In genomic region chr12:42346603-42347002, GRCh38 we compare ENCODE assay signal across 16 cellular contexts. TPM values are rescaled to one million over a fixed set of nuclear protein-coding genes. Genes with fewer than 3 reads are reported as not detected.
DNase-seq lines count a peak whose midpoint lies in the region; ATAC-seq, FAIRE-seq and TF ChIP-seq lines count a peak whose summit lies in the region.
"Had no signal": no experiment of that assay in that cellular context is flagged by ENCODE, and none has a peak within 500 bp of the region (broad histone marks: within the 10 kb centered on the region; RNA-seq: fewer than 3 reads in every experiment).

No MANE protein-coding gene starts in this region.

- peaks cover 28% of the 10 kb centered on the region for H3K4me1 Mint-ChIP-seq in stimulated activated naive CD8-positive, alpha-beta T cell treated with anti-CD3 and anti-CD28 coated beads, Interleukin-15, amount 100 ng/mL, for 72 hours

- POLR2A ChIA-PET in GM12878 (lab: Charles Lee): no interaction called here

- no peak overlapping the region for H3K4me3 Mint-ChIP-seq in stimulated activated naive CD8-positive, alpha-beta T cell treated with anti-CD3 and anti-CD28 coated beads, Interleukin-15, amount 100 ng/mL, for 72 hours
- H3K4me3 Mint-ChIP-seq: B cell; CD8-positive, alpha-beta T cell; H9 had no signal

- H3K27me3 Mint-ChIP-seq in stimulated activated naive CD8-positive, alpha-beta T cell treated with anti-CD3 and anti-CD28 coated beads, Interleukin-15, amount 100 ng/mL, for 72 hours: no peaks in the 10 kb centered on the region
- H3K27me3 Mint-ChIP-seq: B cell had no signal

- no peak for FAIRE-seq in GM12878 (lab: Jason Lieb, UNC)
- FAIRE-seq: GM12891, H1 had no signal

- DNase-seq in stimulated activated naive CD8-positive, alpha-beta T cell treated with anti-CD3 and anti-CD28 coated beads, Interleukin-15, amount 100 ng/mL, for 72 hours: no peak
- DNase-seq in stimulated activated naive CD8-positive, alpha-beta T cell treated with anti-CD3 and anti-CD28 coated beads, Interleukin-15, Interleukin-2, amounts not matched to agents 100 U/mL and 50 U/mL, for 24 hours: no peak
- DNase-seq in GM12878 (ENCODE audit: low read depth, low spot score) (no peak), NCI-H510A treated with DMSO at 0.1 percent for 48 hours (lab: John Stamatoyannopoulos, UW) (no peak)
- DNase-seq: Calu3; CD8-positive, alpha-beta T cell; DND-41; EL; H9 had no signal

- no peaks in the 10 kb centered on the region for H3K4me1 ChIP-seq in GM12878 (ENCODE audit: control insufficient read depth, insufficient read depth, low read length)
- H3K4me1 ChIP-seq: BLaER1 treated with 17β-estradiol and CSF1 and Interleukin-3, amounts not matched to agents 10 nM and 100 nM had no signal

- TF ChIP-seq RAD21 in GM12878 (IDR thresholded peaks at IDR 0.05; ENCODE audit: insufficient read depth, low read depth, low read length): no peak

- intact Hi-C loops in GM12878 (cut with micrococcal nuclease; ENCODE audit: unreplicated experiment): no loop called here

- H3K27ac ChIP-seq in GM12878 (ENCODE audit: control insufficient read depth, insufficient read depth): no peak overlapping the region
- H3K27ac ChIP-seq: BLaER1 treated with 17β-estradiol and CSF1 and Interleukin-3, amounts not matched to agents 10 nM and 100 nM; HL-60 had no signal

- no peak overlapping the region for H3K4me3 ChIP-seq in GM12878
- H3K4me3 ChIP-seq: BLaER1 treated with 17β-estradiol and CSF1 and Interleukin-3, amounts not matched to agents 10 nM and 100 nM had no signal

- peak; percentile 42 for ATAC-seq in stimulated activated naive CD8-positive, alpha-beta T cell treated with anti-CD3 and anti-CD28 coated beads, Interleukin-15, amount 100 ng/mL, for 72 hours
- ATAC-seq in stimulated activated naive CD8-positive, alpha-beta T cell treated with anti-CD3 and anti-CD28 coated beads, Interleukin-15, Interleukin-2, amounts not matched to agents 100 U/mL and 50 U/mL, for 24 hours: no peak
- peak; percentile 46 for ATAC-seq in HG02588 (IDR thresholded peaks at IDR 0.05; ENCODE audit: unreplicated experiment)
- ATAC-seq in GM12878: peak; percentile 84
- ATAC-seq in GM18868 (IDR thresholded peaks at IDR 0.05; ENCODE audit: unreplicated experiment): no peak
- ATAC-seq: CD8-positive, alpha-beta T cell had no signal

- H3K79me2 ChIP-seq in GM12878 (ENCODE audit: control insufficient read depth, insufficient read depth, low read length): peaks cover 35% of the 10 kb centered on the region

- RAD21 ChIA-PET in GM12878 (lab: Charles Lee; ENCODE audit: unreplicated experiment): interaction anchor here (0.8 to 1.9 kb wide), 4 partner anchors 13 to 1072 kb away, joined by 3 to 7 read pairs (median 4); no protein-coding TSS in a partner anchor

- no peak overlapping the region for H3K27ac Mint-ChIP-seq in stimulated activated naive CD8-positive, alpha-beta T cell treated with anti-CD3 and anti-CD28 coated beads, Interleukin-15, amount 100 ng/mL, for 72 hours
- H3K27ac Mint-ChIP-seq: B cell; CD8-positive, alpha-beta T cell; H9 had no signal

- H4K20me1 ChIP-seq in GM12878 (ENCODE audit: control insufficient read depth, insufficient read depth): no peaks in the 10 kb centered on the region

- H3K9ac ChIP-seq in GM12878 (ENCODE audit: control insufficient read depth, insufficient read depth, low read length): no peak overlapping the region
- H3K9ac ChIP-seq: BLaER1 treated with 17β-estradiol and CSF1 and Interleukin-3, amounts not matched to agents 10 nM and 100 nM had no signal

- TSS peak; percentile 13 for BruUV-seq in GM12878 (replicated peaks; lab: Mats Ljungman, UMichigan)

- H3K9me3 ChIP-seq in GM12878 (replicated peaks; ENCODE audit: control insufficient read depth, insufficient read depth, low read length): no peaks in the 10 kb centered on the region; the same call in 2 of the 3 replicates

- no peak for TF ChIP-seq EP300 in GM12878 (IDR thresholded peaks at IDR 0.05; ENCODE audit: borderline replicate concordance in 1 of 2, control insufficient read depth in 1 of 2, low read depth in 2 of 2, low read length in 2 of 2)

- H3K36me3 ChIP-seq in GM12878 (ENCODE audit: control insufficient read depth in 2 of 2, insufficient read depth in 2 of 2, low read length in 1 of 2): peaks cover 1 to 4% of the 10 kb centered on the region in 2 experiments; a peak in 1 of 4 replicates

- in situ Hi-C loops in GM12878 (cut with MboI): no loop called here

- no peaks in the 10 kb centered on the region for H3K9me3 Mint-ChIP-seq in stimulated activated naive CD8-positive, alpha-beta T cell treated with anti-CD3 and anti-CD28 coated beads, Interleukin-15, amount 100 ng/mL, for 72 hours
- H3K9me3 Mint-ChIP-seq: CD8-positive, alpha-beta T cell had no signal

- H3K27me3 ChIP-seq in GM12878 (replicated peaks in 1 of 2; ENCODE audit: control insufficient read depth in 2 of 2, insufficient read depth in 2 of 2, low read length in 1 of 2): no peaks in the 10 kb centered on the region
- H3K27me3 ChIP-seq: BLaER1 treated with 17β-estradiol and CSF1 and Interleukin-3, amounts not matched to agents 10 nM and 100 nM had no signal

- CTCF ChIA-PET in GM12878 (lab: Yijun Ruan, JAX): interaction anchor here (1.2 to 3.0 kb wide), 4 partner anchors 13 to 25 kb away, joined by 3 to 17 read pairs (median 10); no protein-coding TSS in a partner anchor

- SMC1A ChIA-PET in GM12878 (lab: Charles Lee; ENCODE audit: uncharacterized antibody, unreplicated experiment): interaction anchor here (1.2 to 1.5 kb wide), 3 partner anchors 13 to 25 kb away, joined by 3 to 6 read pairs (median 5); no protein-coding TSS in a partner anchor

- TF ChIP-seq CTCF in GM12878 (IDR thresholded peaks at IDR 0.05 in 2 of 3, conservative IDR thresholded peaks at IDR 0.05 in 1 of 3; ENCODE audit: control insufficient read depth in 2 of 3, extremely low read depth in 1 of 3, insufficient read depth in 1 of 3, low read depth in 3 of 3, low read length in 3 of 3): no peak

- no peak for TF ChIP-seq POLR2A in GM12878 (IDR thresholded peaks at IDR 0.05; ENCODE audit: low read depth, low read length)

- H2AFZ ChIP-seq in GM12878 (ENCODE audit: control insufficient read depth, low read depth, low read length): no peak overlapping the region

- no peak overlapping the region for H3K4me2 ChIP-seq in GM12878 (ENCODE audit: control insufficient read depth, insufficient read depth)
- H3K4me2 ChIP-seq: BLaER1 treated with 17β-estradiol and CSF1 and Interleukin-3, amounts not matched to agents 10 nM and 100 nM had no signal

TF ChIP-seq in GM12878, 131 proteins besides CTCF, POLR2A, EP300 and RAD21:
- TF ChIP-seq RAD51 (IDR thresholded peaks at IDR 0.05) (no peak), RUNX3 (IDR thresholded peaks at IDR 0.05; ENCODE audit: low read length) (peak; percentile 42; the same call in 1 of the 2 replicates)
TF ChIP-seq in GM12878: peak in this region for 1.

RNA-seq across cellular contexts. Expression of gene PPHLN1, which starts 20.6 kb away (rescaled TPM):
- 276 and 279 TPM in 2 replicates for total RNA-seq in GM12878 (2013; cell fraction: nucleolus; rRNA removed)
- total RNA-seq in GM12878 (2014; rRNA removed) (73.7 and 85.3 TPM in 2 replicates), GM12878 (2014; rRNA removed; fragmentation: Illumina TruSeq; extraction: Trizol) (87.8 and 91.2 TPM in 2 replicates), GM12878 (2021) (68.2 and 73.6 TPM in 2 replicates)
- 51.4 TPM for polyA plus RNA-seq in GM12878 (2011; ENCODE audit: low read depth)
- polyA plus RNA-seq in GM12878 (2011; rRNA removed) (93.0 and 124 TPM in 2 replicates), GM12878 (2014; fragmentation: Illumina TruSeq; extraction: Trizol) (104 and 122 TPM in 2 replicates), GM12878 (2014; fragmentation: Nextera tagmentation; extraction: Ambion mirVana) (100 to 1,000 TPM; 117 TPM), GM12878 (2014; rRNA removed) (74.7 and 76.8 TPM in 2 replicates), GM12878 (2016; fragmentation: Nextera tagmentation; extraction: Ambion mirVana) (10 to 100 TPM; 91.0 to 97.6 TPM)
- polyA plus RNA-seq in GM12878 (2011; cell fraction: cytosol; rRNA removed): 32.0 and 34.9 TPM in 2 replicates
- 99.6 and 125 TPM in 2 replicates for polyA plus RNA-seq in GM12878 (2011; cell fraction: nucleus; rRNA removed)
- 55.7 and 56.8 TPM in 2 replicates for polyA plus RNA-seq in GM12878 (2012)
- 43.7 and 61.2 TPM in 2 replicates for polyA minus RNA-seq in GM12878 (2011; rRNA and poly(A)+ RNA removed)
- 18.3 and 22.6 TPM in 2 replicates for polyA minus RNA-seq in GM12878 (2011; cell fraction: cytosol; rRNA and poly(A)+ RNA removed)
- polyA minus RNA-seq in GM12878 (2011; cell fraction: nucleus; rRNA and poly(A)+ RNA removed): 47.0 and 101 TPM in 2 replicates

RNA-seq across cellular contexts. Expression of gene ZCRB1, which starts 20.7 kb away (rescaled TPM):
- total RNA-seq in GM12878 (2013; cell fraction: nucleolus; rRNA removed): 19.6 and 20.4 TPM in 2 replicates
- total RNA-seq in GM12878 (2014; rRNA removed) (44.0 and 46.4 TPM in 2 replicates), GM12878 (2014; rRNA removed; fragmentation: Illumina TruSeq; extraction: Trizol) (80.5 and 87.0 TPM in 2 replicates), GM12878 (2021) (58.4 and 65.4 TPM in 2 replicates)
- polyA plus RNA-seq in GM12878 (2011; ENCODE audit: low read depth): 21.6 TPM
- polyA plus RNA-seq in GM12878 (2011; rRNA removed) (49.9 and 76.4 TPM in 2 replicates), GM12878 (2014; fragmentation: Illumina TruSeq; extraction: Trizol) (127 and 163 TPM in 2 replicates), GM12878 (2014; fragmentation: Nextera tagmentation; extraction: Ambion mirVana) (100 to 1,000 TPM in 1 of 2 experiments, 10 to 100 TPM in 1; 90.1 to 102 TPM), GM12878 (2014; rRNA removed) (35.3 and 43.3 TPM in 2 replicates), GM12878 (2016; fragmentation: Nextera tagmentation; extraction: Ambion mirVana) (100 to 1,000 TPM; 171 to 178 TPM)
- 16.7 and 31.2 TPM in 2 replicates for polyA plus RNA-seq in GM12878 (2011; cell fraction: cytosol; rRNA removed)
- polyA plus RNA-seq in GM12878 (2011; cell fraction: nucleus; rRNA removed): 17.5 and 26.0 TPM in 2 replicates
- 58.5 and 80.5 TPM in 2 replicates for polyA plus RNA-seq in GM12878 (2012)
- 17.6 and 22.3 TPM in 2 replicates for polyA minus RNA-seq in GM12878 (2011; rRNA and poly(A)+ RNA removed)
- 12.7 and 18.6 TPM in 2 replicates for polyA minus RNA-seq in GM12878 (2011; cell fraction: cytosol; rRNA and poly(A)+ RNA removed)
- polyA minus RNA-seq in GM12878 (2011; cell fraction: nucleus; rRNA and poly(A)+ RNA removed): 21.4 and 24.2 TPM in 2 replicates

Comparison
In these comparisons a context has a peak if more than half of its experiments do, and no peak if none do; other contexts are left out.
1. ATAC-seq: peak in stimulated activated naive CD8-positive, alpha-beta T cell treated with anti-CD3 and anti-CD28 coated beads, Interleukin-15, amount 100 ng/mL, for 72 hours (single experiment), HG02588 (single experiment) and GM12878 (single experiment); none in stimulated activated naive CD8-positive, alpha-beta T cell treated with anti-CD3 and anti-CD28 coated beads, Interleukin-15, Interleukin-2, amounts not matched to agents 100 U/mL and 50 U/mL, for 24 hours (single experiment) and GM18868 (single experiment).